ENCODE assay signal across 11 cellular contexts in genomic region chr13:100208596-100208995, GRCh38.
"Had no signal": no experiment of that assay in that cellular context is flagged by ENCODE, and none has a peak within 500 bp of the region (broad histone marks: within the 10 kb centered on the region; RNA-seq: fewer than 3 reads in every experiment).

No MANE protein-coding gene starts in this region.

- H3K4me3 ChIP-seq: esophagus muscularis mucosa, right atrium auricular region, thyroid gland had no signal

- H3K4me1 ChIP-seq: esophagus muscularis mucosa, right atrium auricular region had no signal

- H3K27me3 ChIP-seq: esophagus muscularis mucosa, right atrium auricular region, thyroid gland had no signal

- H3K36me3 ChIP-seq: right atrium auricular region, thyroid gland had no signal

- DNase-seq: activated CD4-positive, CD25-positive, alpha-beta regulatory T cell treated with anti-CD3 and anti-CD28 coated beads, Interleukin-2, amount 50 U/mL, for 72 hours; activated naive CD4-positive, alpha-beta T cell treated with Interleukin-2 at 50 U/mL for 16 hours; activated naive CD8-positive, alpha-beta T cell treated with anti-CD3 and anti-CD28 coated beads, Interleukin-2, amount 50 U/mL, for 24 hours; aorta; occipital lobe; stimulated activated CD4-positive, alpha-beta T cell treated with anti-CD3 and anti-CD28 coated beads, Interleukin-2, amount 100 ng/mL, for 48 hours; T1000; thyroid gland had no signal

- H3K27ac ChIP-seq: esophagus muscularis mucosa, right atrium auricular region, thyroid gland had no signal

- H3K9me3 ChIP-seq: esophagus muscularis mucosa, right atrium auricular region, thyroid gland had no signal

- ATAC-seq: activated naive CD8-positive, alpha-beta T cell treated with anti-CD3 and anti-CD28 coated beads, Interleukin-2, amount 50 U/mL, for 24 hours; stimulated activated memory B cell treated with anti-CD40 and anti-IgM and Interleukin-4, amounts not matched to agents 10 μg/mL and 1 μg/mL and 100 μg/mL, for 72 hours had no signal
